In the genomic region with DNA sequence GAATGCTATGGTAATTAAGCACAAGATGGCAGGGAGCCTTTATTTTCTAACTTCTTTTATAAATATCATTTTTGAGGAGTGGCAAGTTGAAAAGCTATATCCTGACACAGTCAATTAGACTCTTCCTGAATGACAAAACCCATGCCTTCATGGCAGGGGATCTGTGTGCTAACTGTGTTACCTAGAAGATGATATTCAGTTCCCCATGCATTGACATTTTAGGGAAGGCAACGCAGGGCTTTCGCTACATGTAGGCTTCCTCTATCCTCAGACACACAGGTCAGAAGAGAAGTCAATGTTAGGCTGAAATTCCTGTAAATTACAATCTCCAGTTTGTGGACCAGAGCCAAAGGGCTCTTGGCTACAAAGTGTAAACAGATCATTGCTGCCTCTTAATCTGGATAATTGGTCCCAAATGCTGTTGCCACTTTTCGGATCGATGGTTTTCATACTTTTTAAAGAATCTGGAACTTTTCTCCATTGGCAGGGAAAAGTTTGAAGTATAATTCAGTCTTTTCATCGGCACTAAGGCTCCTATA, we compare ENCODE assay signal across 24 cellular contexts. TPM values are rescaled to one million over a fixed set of nuclear protein-coding genes. Genes with fewer than 3 reads are reported as not detected.
"Had no signal": no experiment of that assay in that cellular context is flagged by ENCODE, and none has a peak within 500 bp of the region (broad histone marks: within the 10 kb centered on the region; RNA-seq: fewer than 3 reads in every experiment).

No MANE protein-coding gene starts in this region.

- H3K9me3 ChIP-seq: SJSA1 had no signal

- H3K27me3 ChIP-seq: SJSA1 had no signal

- H3K36me3 ChIP-seq: cardiac muscle cell, SJSA1 had no signal

- DNase-seq: activated CD4-positive, alpha-beta T cell treated with anti-CD3 and anti-CD28 coated beads for 48 hours; activated CD4-positive, alpha-beta T cell treated with anti-CD3 and anti-CD28 coated beads, Interleukin-2, amount 50 U/mL, for 48 hours; activated CD4-positive, CD25-positive, alpha-beta regulatory T cell treated with anti-CD3 and anti-CD28 coated beads, Interleukin-2, amount 50 U/mL, for 72 hours; activated effector memory CD4-positive, alpha-beta T cell treated with anti-CD3 and anti-CD28 coated beads, Interleukin-2, amount 50 U/mL, for 16 hours; activated naive CD4-positive, alpha-beta T cell treated with Interleukin-2 at 50 U/mL for 16 hours; activated naive CD8-positive, alpha-beta T cell treated with anti-CD3 and anti-CD28 coated beads, Interleukin-2, amount 50 U/mL, for 24 hours; activated T-cell treated with anti-CD3 and anti-CD28 coated beads, Interleukin-2, amount 50 U/mL, for 4 hours; amygdala; KG1; NCI-H1092; NCI-H1417; NCI-H1930; NCI-H2171; NCI-H226; NCI-H526 treated with DMSO at 0.1 percent for 48 hours; NCI-H82; PC-3; SHP77; T-helper 17 cell; T-helper 9 cell had no signal

- ATAC-seq: activated naive CD4-positive, alpha-beta T cell treated with anti-CD3 and anti-CD28 coated beads, Interleukin-2, amount 50 U/mL, for 72 hours; activated naive CD8-positive, alpha-beta T cell treated with anti-CD3 and anti-CD28 coated beads, Interleukin-2, amount 50 U/mL, for 24 hours; activated T-cell treated with anti-CD3 and anti-CD28 coated beads, Interleukin-2, amount 50 U/mL, for 4 hours; PC-3; T-helper 17 cell; WTC11 had no signal

- H3K4me3 ChIP-seq: cardiac muscle cell, SJSA1 had no signal

- H3K27ac ChIP-seq: cardiac muscle cell, SJSA1 had no signal

RNA-seq across cellular contexts. Expression of a gene that starts 22.6 kb away (rescaled TPM):
- total RNA-seq: activated naive CD4-positive, alpha-beta T cell treated with anti-CD3 and anti-CD28 coated beads, Interleukin-2, amount 50 U/mL, for 72 hours; T-helper 17 cell had no signal
